ENCODE assay signal across 15 cellular contexts in the genomic region with DNA sequence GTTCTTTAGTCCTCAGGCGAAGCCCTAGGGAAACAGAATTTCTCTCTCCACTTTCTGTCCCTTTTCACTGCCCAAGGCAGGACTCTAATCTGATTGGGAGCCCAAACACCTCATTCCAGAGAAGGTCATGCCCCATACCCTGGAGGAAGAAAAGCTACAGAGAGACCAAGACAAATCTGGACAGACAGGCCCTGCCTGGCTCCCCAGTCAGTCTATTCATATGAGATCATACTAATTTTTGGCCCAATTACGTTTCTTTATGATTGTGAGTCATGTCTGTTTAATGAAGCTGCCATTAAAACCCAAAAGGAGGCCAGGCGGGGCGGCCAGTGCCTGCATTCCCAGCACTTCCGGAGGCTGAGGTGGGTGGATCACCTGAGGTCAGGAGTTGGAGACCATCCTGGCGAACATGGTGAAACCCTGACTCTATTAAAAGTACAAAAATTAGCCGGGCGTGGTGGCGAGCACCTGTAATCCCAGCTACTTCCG. TPM values are rescaled to one million over a fixed set of nuclear protein-coding genes. Genes with fewer than 3 reads are reported as not detected.
A peak's percentile ranks its signal among the peaks of the same experiment; 100 is the strongest.
DNase-seq lines count a peak whose midpoint lies in the region; ATAC-seq and TF ChIP-seq lines count a peak whose summit lies in the region.
"Had no signal": no experiment of that assay in that cellular context is flagged by ENCODE, and none has a peak within 500 bp of the region (broad histone marks: within the 10 kb centered on the region; RNA-seq: fewer than 3 reads in every experiment).

No MANE protein-coding gene starts in this region.

- ATAC-seq in heart right ventricle, result no peak
- ATAC-seq: A549; activated T-cell treated with anti-CD3 and anti-CD28 coated beads, Interleukin-2, amount 50 U/mL, for 4 hours; right cardiac atrium had no signal

- peak overlapping the region; percentile 81 for H3K27ac ChIP-seq in cardiac muscle cell
- H3K27ac ChIP-seq in heart right ventricle, result peak overlapping the region in 1 of 10 donors; percentile 31
- peak overlapping the region; percentile 67 to 83 for H3K27ac ChIP-seq in ascending aorta
- no peak overlapping the region for H3K27ac ChIP-seq in uterus
- H3K27ac ChIP-seq: testis, VCaP had no signal

- TF ChIP-seq CTCF in cardiac muscle cell (IDR thresholded peaks at IDR 0.05; ENCODE audit: low read depth, low read length) (no peak), heart right ventricle (IDR thresholded peaks at IDR 0.05) (no peak), ascending aorta (IDR thresholded peaks at IDR 0.05) (no peak), glutamatergic neuron (IDR thresholded peaks at IDR 0.05; ENCODE audit: partially characterized antibody, unreplicated experiment) (no peak), uterus (IDR thresholded peaks at IDR 0.05) (no peak)

- peak in 1 of 2 donors; percentile 57 for DNase-seq in cardiac muscle cell (ENCODE audit: low read depth in 1 of 2, low spot score in 1 of 2)
- DNase-seq in heart right ventricle, result no peak
- DNase-seq in ascending aorta (ENCODE audit: low spot score in 2 of 2), result peak in 1 of 2 donors; percentile 76
- DNase-seq in glutamatergic neuron, result no peak
- DNase-seq in uterus, result no peak
- DNase-seq in NCI-H1436 treated with DMSO at 0.1 percent for 48 hours (lab: John Stamatoyannopoulos, UW), result no peak
- DNase-seq in ACHN, result no peak
- no peak for DNase-seq in stimulated activated CD4-positive, alpha-beta T cell treated with anti-CD3 and anti-CD28 coated beads, Interleukin-12 subunit alpha, Interleukin-12 subunit beta, amount 100 ng/mL, for 4 hours
- DNase-seq: activated T-cell treated with anti-CD3 and anti-CD28 coated beads, Interleukin-2, amount 50 U/mL, for 4 hours; aorta; NCI-H345; right cardiac atrium; testis had no signal

- peaks cover 3% of the 10 kb centered on the region for H3K9me3 Mint-ChIP-seq in glutamatergic neuron (ENCODE audit: unreplicated experiment)
- H3K9me3 Mint-ChIP-seq: activated T-cell treated with anti-CD3 and anti-CD28 coated beads, Interleukin-2, amount 50 U/mL, for 4 hours had no signal

- in situ Hi-C loops in ACHN (cut with HindIII; ENCODE audit: low pct_ligation_motif_present, low pct_unique_long_range_greater_than_20kb, low sequenced_read_pairs), result no loop called here

- H3K4me3 ChIP-seq in cardiac muscle cell, result no peak overlapping the region
- H3K4me3 ChIP-seq in heart right ventricle, result no peak overlapping the region
- no peak overlapping the region for H3K4me3 ChIP-seq in ascending aorta
- H3K4me3 ChIP-seq in uterus, result no peak overlapping the region
- H3K4me3 ChIP-seq: A549, testis had no signal

- no peaks in the 10 kb centered on the region for H3K36me3 Mint-ChIP-seq in glutamatergic neuron (ENCODE audit: unreplicated experiment)

- peak overlapping the region; percentile 59 for H3K27ac Mint-ChIP-seq in glutamatergic neuron (ENCODE audit: unreplicated experiment)

- H3K27me3 Mint-ChIP-seq in glutamatergic neuron (ENCODE audit: unreplicated experiment), result peaks cover 6% of the 10 kb centered on the region

- WGBS in heart right ventricle, 2 donors, result 81 to 89% methylated on average over 10 of the region's 10 CpGs

- no peak overlapping the region for H3K4me3 Mint-ChIP-seq in glutamatergic neuron (ENCODE audit: unreplicated experiment)
- H3K4me3 Mint-ChIP-seq: activated T-cell treated with anti-CD3 and anti-CD28 coated beads, Interleukin-2, amount 50 U/mL, for 4 hours had no signal

- TF ChIP-seq POLR2A in uterus (IDR thresholded peaks at IDR 0.05), result no peak

- H3K4me1 ChIP-seq in cardiac muscle cell (ENCODE audit: low read depth), result peaks cover 18% of the 10 kb centered on the region
- peaks cover 6 to 27% (median 14%) of the 10 kb centered on the region in 9 donors for H3K4me1 ChIP-seq in heart right ventricle
- peaks cover 14 to 18% of the 10 kb centered on the region in 2 donors for H3K4me1 ChIP-seq in ascending aorta
- peaks cover 0 to 11% of the 10 kb centered on the region in 2 donors for H3K4me1 ChIP-seq in uterus

- intact Hi-C loops in heart right ventricle (cut with DNase I) (loop anchor here in 9 of 10 donors (5.0 to 10.0 kb wide), 10 partner anchors 43 to 240 kb away; partner anchors contain the start of genes PLEKHJ1 (in 2 of the 9), SF3A2 (in 2 of the 9), IZUMO4 (in 1 of the 9) and MOB3A (in 1 of the 9)), ascending aorta (cut with DNase I) (loop anchor here (5.0 kb wide), 2 partner anchors 137 to 292 kb away; partner anchors contain the start of genes BTBD2 and KLF16), uterus (cut with DNase I; ENCODE audit: low total_unique reads) (loop anchor here (10.0 kb wide), 1 partner anchor 120 kb away; no protein-coding TSS in a partner anchor)

- H3K27me3 ChIP-seq in cardiac muscle cell (no peaks in the 10 kb centered on the region), heart right ventricle (no peaks in the 10 kb centered on the region), ascending aorta (no peaks in the 10 kb centered on the region), uterus (no peaks in the 10 kb centered on the region)
- H3K27me3 ChIP-seq: testis had no signal

- H3K36me3 ChIP-seq in cardiac muscle cell, result no peaks in the 10 kb centered on the region
- peaks cover 0 to 1% (median 0%) of the 10 kb centered on the region in 9 donors for H3K36me3 ChIP-seq in heart right ventricle
- H3K36me3 ChIP-seq in ascending aorta, result no peaks in the 10 kb centered on the region
- no peaks in the 10 kb centered on the region for H3K36me3 ChIP-seq in uterus

- peaks cover 3% of the 10 kb centered on the region for H3K4me1 Mint-ChIP-seq in glutamatergic neuron (ENCODE audit: low read depth, unreplicated experiment)

- H3K9me3 ChIP-seq in cardiac muscle cell (ENCODE audit: low read depth) (no peaks in the 10 kb centered on the region), heart right ventricle (no peaks in the 10 kb centered on the region), ascending aorta (no peaks in the 10 kb centered on the region), uterus (no peaks in the 10 kb centered on the region)
- H3K9me3 ChIP-seq: A549, testis had no signal

RNA-seq across cellular contexts. Expression of gene AP3D1, which starts 3.3 kb away (rescaled TPM):
- total RNA-seq in cardiac muscle cell (118 and 125 TPM in 2 replicates), heart right ventricle (100 to 1,000 TPM in 1 of 10 donors, 10 to 100 TPM in 9; 68.4 to 168 (median 81.9) TPM), ascending aorta (98.8 TPM), glutamatergic neuron (ENCODE audit: unreplicated experiment) (133 TPM), uterus (10 to 100 TPM; 33.8 to 97.5 (median 49.8) TPM)
- polyA plus RNA-seq in cardiac muscle cell (112 and 115 TPM in 2 replicates), heart right ventricle (10 to 100 TPM; 63.9 to 95.1 TPM)

RNA-seq across cellular contexts. Expression of gene DOT1L, which starts 9.1 kb away (rescaled TPM):
- total RNA-seq in cardiac muscle cell, result 25.3 and 53.8 TPM in 2 replicates
- polyA plus RNA-seq in cardiac muscle cell, result 15.6 and 19.1 TPM in 2 replicates
- total RNA-seq in heart right ventricle, result 10 to 100 TPM in 7 of 10 donors, 1 to 10 TPM in 3; 7.0 to 16.0 (median 12.5) TPM
- 10 to 100 TPM in 1 of 2 donors, 1 to 10 TPM in 1; 9.2 to 12.1 TPM for polyA plus RNA-seq in heart right ventricle
- 156 TPM for total RNA-seq in ascending aorta
- total RNA-seq in glutamatergic neuron (ENCODE audit: unreplicated experiment), result 71.4 TPM
- 10 to 100 TPM in 2 of 4 donors, 1 to 10 TPM in 2; 3.2 to 45.3 (median 10.0) TPM for total RNA-seq in uterus

RNA-seq across cellular contexts. Expression of gene IZUMO4, which starts 57.9 kb away (rescaled TPM):
- total RNA-seq in cardiac muscle cell (10.5 and 11.6 TPM in 2 replicates), heart right ventricle (1 to 10 TPM; 1.2 to 6.5 (median 2.2) TPM), ascending aorta (not detected), glutamatergic neuron (ENCODE audit: unreplicated experiment) (10.6 TPM), uterus (10 to 100 TPM in 1 of 4 donors, 1 to 10 TPM in 3; 1.5 to 86.1 (median 5.7) TPM)
- polyA plus RNA-seq in cardiac muscle cell (2.6 and 4.9 TPM in 2 replicates), heart right ventricle (10 to 100 TPM in 1 of 2 donors, 1 to 10 TPM in 1; 8.6 to 13.1 TPM)

RNA-seq across cellular contexts. Expression of gene MOB3A, which starts 58.5 kb away (rescaled TPM):
- 15.1 and 17.4 TPM in 2 replicates for total RNA-seq in cardiac muscle cell
- polyA plus RNA-seq in cardiac muscle cell, result 21.6 and 22.0 TPM in 2 replicates
- total RNA-seq in heart right ventricle, result 10 to 100 TPM; 10.0 to 30.5 (median 16.2) TPM
- polyA plus RNA-seq in heart right ventricle, result 10 to 100 TPM in 1 of 2 donors, 1 to 10 TPM in 1; 8.9 to 12.8 TPM
- total RNA-seq in ascending aorta, result 44.4 TPM
- 66.0 TPM for total RNA-seq in glutamatergic neuron (ENCODE audit: unreplicated experiment)
- total RNA-seq in uterus, result 10 to 100 TPM; 10.2 to 81.4 (median 20.7) TPM

Comparison
In these comparisons a context has a peak if more than half of its experiments do, and no peak if none do; other contexts are left out.
1. H3K27ac ChIP-seq: peak in cardiac muscle cell (single experiment) and ascending aorta (2 of 2); none in uterus (0 of 2).